Comparison of ENCODE assay signal across 18 cellular contexts in the genomic region with DNA sequence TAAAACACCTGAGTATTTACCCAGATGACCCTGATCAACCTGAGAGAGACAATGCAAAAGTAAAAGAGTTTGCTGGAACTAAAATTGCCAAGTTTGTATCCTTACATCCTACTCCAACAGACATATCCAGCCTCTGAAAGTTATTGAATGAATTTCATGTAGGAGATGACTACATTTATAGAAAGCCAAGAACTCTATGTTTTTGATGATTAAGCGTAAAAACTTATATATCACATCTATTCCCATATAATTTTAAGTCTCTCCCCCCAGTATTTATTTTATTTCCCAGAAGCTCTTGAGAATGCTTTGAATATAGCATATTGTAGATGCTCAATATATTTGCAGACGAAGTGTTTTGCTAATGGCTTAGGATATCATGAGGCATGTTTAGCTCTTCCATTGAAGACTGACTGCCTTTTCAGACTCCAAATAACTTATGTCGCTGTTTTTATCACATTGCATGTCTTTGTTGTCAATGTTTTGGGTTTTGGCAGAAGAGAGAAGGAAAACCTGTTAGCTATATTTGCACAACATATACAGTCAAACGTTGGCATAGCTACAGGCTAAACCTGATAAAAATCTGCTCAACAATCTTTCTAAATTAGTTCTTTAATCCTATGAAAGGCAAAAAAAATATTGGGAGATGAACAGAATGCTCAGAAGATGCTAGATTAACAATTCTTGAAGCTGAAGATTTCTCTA.
"Had no signal": no experiment of that assay in that cellular context is flagged by ENCODE, and none has a peak within 500 bp of the region (broad histone marks: within the 10 kb centered on the region; RNA-seq: fewer than 3 reads in every experiment).

No MANE protein-coding gene starts in this region.

- H3K36me3 ChIP-seq: MG63, SJSA1 had no signal

- H3K27ac ChIP-seq: RWPE1, SJSA1, SK-N-MC had no signal

- H3K9me3 ChIP-seq: MG63, SJSA1 had no signal

- H3K27me3 ChIP-seq: MG63, SJSA1 had no signal

- H3K4me3 ChIP-seq: MG63, SJSA1, SK-N-MC had no signal

- DNase-seq: KBM-7, MG63, NCI-H1105, NCI-H1417, NCI-H1436 treated with DMSO at 0.1 percent for 48 hours, NCI-H1694, NCI-H187 treated with DMSO at 0.1 percent for 48 hours, NCI-H2029 treated with DMSO at 0.1 percent for 48 hours, NCI-H2171 treated with DMSO at 0.1 percent for 48 hours, NCI-H446 treated with DMSO at 0.1 percent for 48 hours, NCI-H510A treated with DMSO at 0.1 percent for 48 hours, NCI-H526, NCI-H774, SHP77 had no signal

- ATAC-seq: Panc1 had no signal
